In genomic region chr18:23573948-23574431, GRCh38 we compare ENCODE assay signal across 9 cellular contexts. TPM values are rescaled to one million over a fixed set of nuclear protein-coding genes. Genes with fewer than 3 reads are reported as not detected.
DNase-seq lines count a peak whose midpoint lies in the region; ATAC-seq, FAIRE-seq and TF ChIP-seq lines count a peak whose summit lies in the region.
"Had no signal": no experiment of that assay in that cellular context is flagged by ENCODE, and none has a peak within 500 bp of the region (broad histone marks: within the 10 kb centered on the region; RNA-seq: fewer than 3 reads in every experiment).

No MANE protein-coding gene starts in this region.

- peak overlapping the region; percentile 23 for H3K9ac ChIP-seq in fibroblast of lung (ENCODE audit: insufficient read depth, low read length)

- H3K4me3 Mint-ChIP-seq in activated CD4-positive, alpha-beta T cell treated with anti-CD3 and anti-CD28 coated beads, Interleukin-2, amount 10 ng/mL, durations not matched to agents 24 days and 14 days: peak overlapping the region; percentile 74
- H3K4me3 Mint-ChIP-seq: nephron had no signal

- TF ChIP-seq CTCF in fibroblast of lung (conservative IDR thresholded peaks at IDR 0.05 in 1 of 2, IDR thresholded peaks at IDR 0.05 in 1 of 2; ENCODE audit: low read depth in 1 of 2, low read length in 2 of 2): no peak
- no peak for TF ChIP-seq CTCF in prostate gland (IDR thresholded peaks at IDR 0.05)

- DNase-seq in HCEC 1CT (peak; percentile 85), fibroblast of lung (ENCODE audit: low read depth in 2 of 2) (peak; percentile 57 to 85), small intestine (peak; percentile 24), NCI-H345 treated with DMSO at 0.1 percent for 48 hours (lab: John Stamatoyannopoulos, UW; ENCODE audit: unreplicated experiment) (no peak), prostate gland (ENCODE audit: low spot score) (no peak), NCI-H345 (lab: John Stamatoyannopoulos, UW) (no peak)
- peak; percentile 77 for DNase-seq in activated CD4-positive, alpha-beta T cell treated with anti-CD3 and anti-CD28 coated beads, Interleukin-2, amount 10 ng/mL, durations not matched to agents 24 days and 14 days

- H3K79me2 ChIP-seq in fibroblast of lung (ENCODE audit: control insufficient read depth, insufficient read depth, low read length): peaks cover 5% of the 10 kb centered on the region

- no peaks in the 10 kb centered on the region for H3K9me3 Mint-ChIP-seq in activated CD4-positive, alpha-beta T cell treated with anti-CD3 and anti-CD28 coated beads, Interleukin-2, amount 10 ng/mL, durations not matched to agents 24 days and 14 days
- H3K9me3 Mint-ChIP-seq: nephron had no signal

- peaks cover 38% of the 10 kb centered on the region for H3K4me1 Mint-ChIP-seq in activated CD4-positive, alpha-beta T cell treated with anti-CD3 and anti-CD28 coated beads, Interleukin-2, amount 10 ng/mL, durations not matched to agents 24 days and 14 days

- ATAC-seq in HG03280 (IDR thresholded peaks at IDR 0.05; ENCODE audit: unreplicated experiment): no peak

- no peak for FAIRE-seq in small intestine (lab: Jason Lieb, UNC)

- H3K36me3 ChIP-seq in fibroblast of lung (ENCODE audit: control insufficient read depth, insufficient read depth, low read length) (peaks cover 6% of the 10 kb centered on the region), small intestine (ENCODE audit: control insufficient read depth in 2 of 2, insufficient read depth in 2 of 2, low read length in 2 of 2) (peaks cover 4 to 14% of the 10 kb centered on the region in 2 donors), prostate gland (no peaks in the 10 kb centered on the region)

- H3K27ac Mint-ChIP-seq in activated CD4-positive, alpha-beta T cell treated with anti-CD3 and anti-CD28 coated beads, Interleukin-2, amount 10 ng/mL, durations not matched to agents 24 days and 14 days: peak overlapping the region; percentile 91

- H3K9me3 ChIP-seq in fibroblast of lung (ENCODE audit: control insufficient read depth, insufficient read depth, low read depth, low read length) (no peaks in the 10 kb centered on the region), small intestine (ENCODE audit: control insufficient read depth, low read depth) (no peaks in the 10 kb centered on the region), prostate gland (no peaks in the 10 kb centered on the region)

- 48 to 64% (median 48%) methylated on average over 6 of the region's 6 CpGs for WGBS in small intestine, 3 donors
- 67% methylated on average over 6 of the region's 6 CpGs for WGBS in prostate gland

- H3K4me1 ChIP-seq in fibroblast of lung (ENCODE audit: control insufficient read depth, extremely low read depth, insufficient read depth, low read length) (peaks cover 2% of the 10 kb centered on the region), small intestine (ENCODE audit: control insufficient read depth in 2 of 2, insufficient read depth in 1 of 2, low read depth in 1 of 2, low read length in 1 of 2) (peaks cover 0 to 5% of the 10 kb centered on the region in 2 donors), prostate gland (replicated peaks) (no peaks in the 10 kb centered on the region)

- H3K36me3 Mint-ChIP-seq in activated CD4-positive, alpha-beta T cell treated with anti-CD3 and anti-CD28 coated beads, Interleukin-2, amount 10 ng/mL, durations not matched to agents 24 days and 14 days (ENCODE audit: low read depth): peaks cover 27% of the 10 kb centered on the region

- H3K27ac ChIP-seq in fibroblast of lung (ENCODE audit: insufficient read depth, low read length): no peak overlapping the region
- peak overlapping the region; percentile 63 to 89 for H3K27ac ChIP-seq in small intestine (ENCODE audit: low read depth in 1 of 2, low read length in 1 of 2)
- peak overlapping the region in 1 of 2 donors; percentile 19 for H3K27ac ChIP-seq in prostate gland

- H3K4me3 ChIP-seq in fibroblast of lung (replicated peaks in 1 of 4; ENCODE audit: control extremely low read depth in 1 of 4, insufficient read depth in 1 of 4, low read depth in 3 of 4, low read length in 4 of 4) (no peak overlapping the region), small intestine (ENCODE audit: low read depth in 1 of 2, low read length in 2 of 2) (no peak overlapping the region), prostate gland (no peak overlapping the region)

- peak overlapping the region; percentile 51 for H3K4me2 ChIP-seq in fibroblast of lung (ENCODE audit: extremely low read depth, insufficient read depth, low read length)

- H3K27me3 ChIP-seq in fibroblast of lung (ENCODE audit: control insufficient read depth, insufficient read depth, low read length): no peaks in the 10 kb centered on the region
- H3K27me3 ChIP-seq in small intestine (ENCODE audit: control insufficient read depth in 2 of 2, insufficient read depth in 2 of 2, low read length in 2 of 2): no peaks in the 10 kb centered on the region
- H3K27me3 ChIP-seq in prostate gland (replicated peaks; ENCODE audit: insufficient read depth): no peaks in the 10 kb centered on the region

- no peak for TF ChIP-seq POLR2A in prostate gland (IDR thresholded peaks at IDR 0.05)

- no peak overlapping the region for H2AFZ ChIP-seq in fibroblast of lung (ENCODE audit: low read length)

- intact Hi-C loops in activated CD4-positive, alpha-beta T cell treated with anti-CD3 and anti-CD28 coated beads, Interleukin-2, amount 10 ng/mL, durations not matched to agents 24 days and 14 days (cut with micrococcal nuclease): loop anchor here (1.0 kb wide), 1 partner anchor 12 kb away; the partner anchor contains the start of gene NPC1
- intact Hi-C loops in prostate gland (cut with DNase I): no loop called here

- peaks cover 3% of the 10 kb centered on the region for H4K20me1 ChIP-seq in fibroblast of lung (ENCODE audit: control insufficient read depth, extremely low read depth, insufficient read depth, low read length)

- no peaks in the 10 kb centered on the region for H3K27me3 Mint-ChIP-seq in activated CD4-positive, alpha-beta T cell treated with anti-CD3 and anti-CD28 coated beads, Interleukin-2, amount 10 ng/mL, durations not matched to agents 24 days and 14 days

RNA-seq across cellular contexts. Expression of gene NPC1, which starts 12.3 kb away (rescaled TPM):
- 26.3 and 29.9 TPM in 2 replicates for total RNA-seq in activated CD4-positive, alpha-beta T cell treated with anti-CD3 and anti-CD28 coated beads, Interleukin-2, amount 10 ng/mL, durations not matched to agents 24 days and 14 days
- total RNA-seq in fibroblast of lung (129 and 204 TPM in 2 replicates), prostate gland (10 to 100 TPM; 32.0 to 63.5 TPM)
- polyA plus RNA-seq in fibroblast of lung (36.0 and 41.0 TPM in 2 replicates), small intestine (10 to 100 TPM in 2 of 3 donors, 1 to 10 TPM in 1; 8.7 to 24.9 (median 17.0) TPM)
- polyA plus RNA-seq in fibroblast of lung (2012): 23.7 and 27.4 TPM in 2 replicates
- polyA minus RNA-seq in fibroblast of lung (ENCODE audit: low replicate concordance): 86.0 and 195 TPM in 2 replicates

Comparison
In these comparisons a context has a peak if more than half of its experiments do, and no peak if none do; other contexts are left out.
1. DNase-seq: peak in HCEC 1CT (single experiment), activated CD4-positive, alpha-beta T cell treated with anti-CD3 and anti-CD28 coated beads, Interleukin-2, amount 10 ng/mL, durations not matched to agents 24 days and 14 days (single experiment), fibroblast of lung (2 of 2) and small intestine (single experiment); none in NCI-H345 treated with DMSO at 0.1 percent for 48 hours (single experiment), prostate gland (single experiment) and NCI-H345 (single experiment).